In the genomic region with DNA sequence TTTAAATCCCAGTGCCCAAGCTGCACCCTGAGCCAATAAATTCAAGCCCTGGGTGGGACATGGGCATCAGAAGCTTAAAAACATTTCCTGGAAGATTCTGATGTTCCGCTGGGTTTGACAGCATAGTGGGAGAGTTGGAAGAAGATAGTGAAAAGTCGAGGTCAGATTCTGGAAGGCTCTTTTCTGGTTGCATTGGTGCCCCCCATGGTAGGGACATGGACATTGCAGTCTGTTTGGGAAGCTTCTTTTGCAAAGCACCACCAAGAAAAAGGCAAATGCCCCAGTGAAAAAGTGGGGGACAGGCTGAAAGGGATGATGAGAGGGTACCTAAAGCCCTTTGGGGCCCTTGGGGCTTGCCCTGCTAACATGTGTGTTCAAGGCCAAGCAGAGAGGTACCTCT, we compare ENCODE assay signal across 11 cellular contexts. TPM values are rescaled to one million over a fixed set of nuclear protein-coding genes. Genes with fewer than 3 reads are reported as not detected.
DNase-seq lines count a peak whose midpoint lies in the region; ATAC-seq and TF ChIP-seq lines count a peak whose summit lies in the region.
"Had no signal": no experiment of that assay in that cellular context is flagged by ENCODE, and none has a peak within 500 bp of the region (broad histone marks: within the 10 kb centered on the region; RNA-seq: fewer than 3 reads in every experiment).

No MANE protein-coding gene starts in this region.

- no peak overlapping the region for H2BK15ac ChIP-seq in mesendoderm (replicated peaks; ENCODE audit: low read depth)

- no peak overlapping the region for H4K8ac ChIP-seq in mesendoderm (ENCODE audit: low read depth, low read length)

- no peak overlapping the region for H3K18ac ChIP-seq in mesendoderm (ENCODE audit: low read length)

- H4K5ac ChIP-seq in mesendoderm (ENCODE audit: low read length): no peak overlapping the region

- H2AK5ac ChIP-seq in mesendoderm (ENCODE audit: low read length): no peak overlapping the region

- no peak overlapping the region for H3K4ac ChIP-seq in mesendoderm (ENCODE audit: low read depth, low read length)

- BruUV-seq in Calu3 (replicated peaks; lab: Mats Ljungman, UMichigan): no TSS peak

- no peak overlapping the region for H3K56ac ChIP-seq in mesendoderm (ENCODE audit: low read length)

- H3K27me3 ChIP-seq in colonic mucosa (no peaks in the 10 kb centered on the region), mesendoderm (ENCODE audit: insufficient read depth, low read length, poor library complexity) (no peaks in the 10 kb centered on the region)

- H2BK5ac ChIP-seq in mesendoderm (ENCODE audit: low read length): no peak overlapping the region

- H3K4me1 Mint-ChIP-seq in Calu3 (ENCODE audit: low read depth, unreplicated experiment): peaks cover 43% of the 10 kb centered on the region
- H3K4me1 Mint-ChIP-seq: IgD-negative memory B cell had no signal

- H3K27ac ChIP-seq in colonic mucosa: peak overlapping the region; percentile 60
- no peak overlapping the region for H3K27ac ChIP-seq in mesendoderm (ENCODE audit: low read depth, low read length)

- no peaks in the 10 kb centered on the region for H3K36me3 ChIP-seq in colonic mucosa
- H3K36me3 ChIP-seq in mesendoderm (ENCODE audit: control insufficient read depth, insufficient read depth, low read length): peaks cover 3% of the 10 kb centered on the region

- H3K27ac Mint-ChIP-seq in Calu3 (ENCODE audit: unreplicated experiment): peak overlapping the region; percentile 60
- H3K27ac Mint-ChIP-seq: IgD-negative memory B cell had no signal

- WGBS in mesendoderm (ENCODE audit: extremely low coverage, insufficient coverage, low lambda C conversion rate): no CpG with 5 or more reads among the region's 2 CpGs

- no peaks in the 10 kb centered on the region for H3K9me3 Mint-ChIP-seq in Calu3 (ENCODE audit: low read depth, unreplicated experiment)
- H3K9me3 Mint-ChIP-seq: IgD-negative memory B cell had no signal

- TF ChIP-seq POLR2A in NB4 (IDR thresholded peaks at IDR 0.05; ENCODE audit: extremely low read depth, insufficient read length): no peak

- no peak overlapping the region for H3K23ac ChIP-seq in mesendoderm (ENCODE audit: low read length)

- intact Hi-C loops in Calu3 (cut with micrococcal nuclease; ENCODE audit: unreplicated experiment): no loop called here
- intact Hi-C loops in colonic mucosa (cut with DNase I): no loop called here

- H3K9me3 ChIP-seq in colonic mucosa: no peaks in the 10 kb centered on the region

- CTCF ChIA-PET in Calu3 (lab: Charles Lee): interaction anchor here (0.7 to 1.6 kb wide), 5 partner anchors 8 to 1321 kb away, joined by 3 to 5 read pairs (median 4); a partner anchor contains a TSS

- H3K79me2 ChIP-seq in mesendoderm (ENCODE audit: control insufficient read depth, insufficient read depth, low read length): no peaks in the 10 kb centered on the region

- H3K36me3 Mint-ChIP-seq in Calu3 (ENCODE audit: insufficient read depth, unreplicated experiment): no peaks in the 10 kb centered on the region

- peaks cover 12% of the 10 kb centered on the region for H3K4me1 ChIP-seq in colonic mucosa
- no peaks in the 10 kb centered on the region for H3K4me1 ChIP-seq in mesendoderm (ENCODE audit: control insufficient read depth, low read depth, low read length)

- H3K4me3 ChIP-seq in NB4 (ENCODE audit: low read depth, low read length) (no peak overlapping the region), colonic mucosa (no peak overlapping the region), mesendoderm (ENCODE audit: low read length) (no peak overlapping the region)
- H3K4me3 ChIP-seq: coronary artery had no signal

- H3K4me2 ChIP-seq in mesendoderm (ENCODE audit: low read length): no peak overlapping the region

- peaks cover 10% of the 10 kb centered on the region for H3K79me1 ChIP-seq in mesendoderm (ENCODE audit: low read length)

- peak overlapping the region; percentile 37 for H3K4me3 Mint-ChIP-seq in Calu3 (ENCODE audit: low read depth, unreplicated experiment)
- H3K4me3 Mint-ChIP-seq: IgD-negative memory B cell had no signal

- DNase-seq in Calu3: no peak
- peak; percentile 19 for DNase-seq in NB4 (ENCODE audit: low read depth)
- no peak for DNase-seq in colonic mucosa
- peak; percentile 58 for DNase-seq in mesendoderm
- no peak for DNase-seq in NOMO-1 treated with dmso at 0.1 percent for 144 hours (lab: John Stamatoyannopoulos, UW; ENCODE audit: unreplicated experiment)
- DNase-seq in middle frontal gyrus (ENCODE audit: extremely low spot score, low spot score): no peak
- DNase-seq in occipital lobe (lab: John Stamatoyannopoulos, UW): no peak
- DNase-seq: activated CD4-positive, alpha-beta T cell treated with anti-CD3 and anti-CD28 coated beads for 1 hour had no signal

- no peak for ATAC-seq in HG02981 (IDR thresholded peaks at IDR 0.05; ENCODE audit: unreplicated experiment)

- no peak overlapping the region for H2BK120ac ChIP-seq in mesendoderm (ENCODE audit: low read depth, low read length)

- H3K27me3 Mint-ChIP-seq in Calu3 (ENCODE audit: unreplicated experiment): no peaks in the 10 kb centered on the region

- H3K9ac ChIP-seq in colonic mucosa (ENCODE audit: low read depth in 2 of 2, low read length in 2 of 2) (peak overlapping the region in 1 of 2 donors; percentile 57), mesendoderm (ENCODE audit: low read length) (no peak overlapping the region)

- no peak for TF ChIP-seq CTCF in Calu3 (IDR thresholded peaks at IDR 0.05; ENCODE audit: unreplicated experiment)
- peak; percentile 32 for TF ChIP-seq CTCF in NB4 (IDR thresholded peaks at IDR 0.05; ENCODE audit: low read depth, low read length)
- no peak for TF ChIP-seq CTCF in colonic mucosa (IDR thresholded peaks at IDR 0.05)

RNA-seq across cellular contexts. Expression of a gene that starts 21.0 kb away (rescaled TPM):
- total RNA-seq in Calu3 (2022): 1.5 and 2.1 TPM in 2 replicates
- total RNA-seq in colonic mucosa: 1 to 10 TPM; 3.9 TPM
- 14.1 TPM for polyA plus RNA-seq in mesendoderm (2013, experiment 1 of 2)
- polyA plus RNA-seq in mesendoderm (2013, experiment 2 of 2): 15.2 TPM
- 7.2 TPM for total RNA-seq in occipital lobe

RNA-seq across cellular contexts. Expression of a gene that starts 35.4 kb away (rescaled TPM):
- 64.5 and 67.5 TPM in 2 replicates for total RNA-seq in Calu3 (2022)
- 10 to 100 TPM; 32.9 to 62.1 TPM for total RNA-seq in colonic mucosa
- polyA plus RNA-seq in mesendoderm (2013, experiment 1 of 2): 40.6 TPM
- polyA plus RNA-seq in mesendoderm (2013, experiment 2 of 2): 39.8 TPM
- total RNA-seq in occipital lobe: 73.9 TPM

Comparison
In these comparisons a context has a peak if more than half of its experiments do, and no peak if none do; other contexts are left out.
1. DNase-seq: peak in NB4 (single experiment) and mesendoderm (single experiment); none in Calu3 (single experiment), colonic mucosa (single experiment), NOMO-1 treated with dmso at 0.1 percent for 144 hours (single experiment), middle frontal gyrus (single experiment) and occipital lobe (single experiment).